Comparison of ENCODE assay signal across 1 cellular context in the genomic region with DNA sequence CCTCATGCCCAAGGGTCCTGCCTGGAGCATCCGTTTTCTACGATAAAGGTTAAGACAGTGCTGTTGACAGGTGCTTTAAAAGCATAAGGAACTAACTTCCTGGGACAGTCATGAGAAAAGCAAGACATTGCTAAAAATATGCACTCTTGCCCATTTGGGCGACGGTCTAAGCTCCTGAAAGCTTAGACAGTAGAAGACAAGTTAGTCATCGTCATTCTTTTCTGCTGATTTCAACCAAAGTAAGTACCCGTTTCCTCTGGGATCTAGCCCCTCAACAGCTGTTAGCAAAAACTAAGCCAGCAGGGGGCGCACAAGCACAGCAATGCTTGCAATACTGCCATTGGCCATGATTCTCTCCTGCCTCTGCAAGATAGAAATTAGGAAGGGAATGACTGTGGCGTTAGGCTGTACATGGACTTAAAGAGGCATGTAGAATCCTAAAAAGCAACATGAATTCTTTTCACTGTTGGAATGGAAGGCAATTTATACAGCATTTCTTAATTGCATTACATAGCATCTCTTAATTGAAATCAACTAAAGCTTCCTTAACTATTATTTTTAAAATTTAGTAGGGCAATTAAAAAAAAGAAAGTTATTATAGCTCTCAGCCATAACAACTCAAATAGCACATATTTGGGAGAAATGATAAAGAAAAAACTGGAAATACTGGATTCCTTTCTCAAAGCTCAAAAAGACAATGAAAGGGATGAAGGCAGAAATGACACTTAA.
TF ChIP-seq lines count a peak whose summit lies in the region.

No MANE protein-coding gene starts in this region.

TF ChIP-seq in H1, 55 proteins besides CTCF, POLR2A, EP300 and RAD21:
- TF ChIP-seq KDM5A (IDR thresholded peaks at IDR 0.05; ENCODE audit: low read length) = no peak
- TF ChIP-seq TEAD4 (IDR thresholded peaks at IDR 0.05; ENCODE audit: low read depth, low read length) = no peak
- no peak for TF ChIP-seq BRCA1 (IDR thresholded peaks at IDR 0.05; ENCODE audit: low read depth, low read length)
- TF ChIP-seq SP4 (IDR thresholded peaks at IDR 0.05; ENCODE audit: low read length) = no peak
- TF ChIP-seq HDAC6 (IDR thresholded peaks at IDR 0.05; ENCODE audit: low read depth, low read length) = no peak
- no peak for TF ChIP-seq EGR1 (IDR thresholded peaks at IDR 0.05; ENCODE audit: borderline replicate concordance, low read depth, low read length)
- TF ChIP-seq HDAC2 (IDR thresholded peaks at IDR 0.05; ENCODE audit: borderline replicate concordance in 1 of 2, low read depth in 2 of 2, low read length in 2 of 2) = no peak
- TF ChIP-seq TCF12 (IDR thresholded peaks at IDR 0.05; ENCODE audit: low read depth, low read length) = no peak
- TF ChIP-seq POU5F1 (IDR thresholded peaks at IDR 0.05; ENCODE audit: low read depth, low read length) = no peak
- TF ChIP-seq CHD2 (IDR thresholded peaks at IDR 0.05; ENCODE audit: low read length) = no peak
- no peak for TF ChIP-seq RFX5 (IDR thresholded peaks at IDR 0.05; ENCODE audit: borderline replicate concordance, low read depth, low read length)
- 0 out of 2 replicates have a peak, but pooled peaks have one; percentile 62 for TF ChIP-seq YY1 (IDR thresholded peaks at IDR 0.05; ENCODE audit: low read depth, low read length)
- TF ChIP-seq PHF8 (conservative IDR thresholded peaks at IDR 0.05; ENCODE audit: low read depth, low read length) = no peak
- TF ChIP-seq SIN3A (conservative IDR thresholded peaks at IDR 0.05 in 1 of 2, IDR thresholded peaks at IDR 0.05 in 1 of 2; ENCODE audit: low read depth in 1 of 2, low read length in 2 of 2) = 0 out of 4 replicates have a peak, but pooled peaks of 1 of the 2 experiments have one; percentile 26
